Comparison of ENCODE assay signal across 8 cellular contexts in genomic region chr9:35882265-35882848, GRCh38. TPM values are rescaled to one million over a fixed set of nuclear protein-coding genes. Genes with fewer than 3 reads are reported as not detected.
DNase-seq lines count a peak whose midpoint lies in the region; ATAC-seq and TF ChIP-seq lines count a peak whose summit lies in the region.

No MANE protein-coding gene starts in this region.

- POLR2A ChIA-PET in HEK293 (lab: Yijun Ruan, JAX) = interaction anchor here (0.5 to 1.7 kb wide), 3 partner anchors 68 to 316 kb away, joined by 3 to 5 read pairs (median 5); partner anchors contain the start of gene HINT2
- POLR2A ChIA-PET in activated CD8-positive, alpha-beta T cell treated with anti-CD3 and anti-CD28 coated beads for 36 hours (lab: Charles Lee) = interaction anchor here (0.5 kb wide), 1 partner anchor 12 kb away, joined by 3 read pairs; no protein-coding TSS in a partner anchor

- H3K4me3 ChIP-seq in AG10803 (ENCODE audit: low read length) (no peak overlapping the region; the same call in 1 of the 2 replicates), HEK293 (ENCODE audit: low read depth, low read length) (no peak overlapping the region)

- peak; percentile 74 for DNase-seq in AG10803 (ENCODE audit: low read depth)
- peak; percentile 36 for DNase-seq in NCI-H774 (lab: John Stamatoyannopoulos, UW)
- DNase-seq in activated CD8-positive, alpha-beta T cell treated with anti-CD3 and anti-CD28 coated beads for 36 hours = peak; percentile 89
- DNase-seq in effector CD8-positive, alpha-beta T cell (lab: John Stamatoyannopoulos, UW) = peak; percentile 76
- DNase-seq in memory B cell (ENCODE audit: low spot score in 2 of 2) = peak; percentile 76 to 79
- peak; percentile 56 for DNase-seq in stimulated activated CD8-positive, alpha-beta memory T cell treated with anti-CD3 and anti-CD28 coated beads, Interleukin-15, amount 100 ng/mL, for 24 hours (ENCODE audit: low read depth)
- no peak for DNase-seq in GOT3 (lab: John Stamatoyannopoulos, UW)

- no peak overlapping the region for H3K27ac Mint-ChIP-seq in activated CD8-positive, alpha-beta T cell treated with anti-CD3 and anti-CD28 coated beads for 36 hours
- no peak overlapping the region for H3K27ac Mint-ChIP-seq in memory B cell

- intact Hi-C loops in activated CD8-positive, alpha-beta T cell treated with anti-CD3 and anti-CD28 coated beads for 36 hours (cut with micrococcal nuclease) = loop anchor here (2.0 kb wide), 2 partner anchors 56 to 92 kb away; partner anchors contain the start of gene NPR2

- H3K27ac ChIP-seq in HEK293 (ENCODE audit: extremely low read depth, low read depth, low read length) = no peak overlapping the region

- no peaks in the 10 kb centered on the region for H3K4me1 ChIP-seq in HEK293 (ENCODE audit: control insufficient read depth, insufficient read depth, low read length)

- ATAC-seq in activated CD8-positive, alpha-beta T cell treated with anti-CD3 and anti-CD28 coated beads for 36 hours = peak; percentile 73
- peak; percentile 80 for ATAC-seq in memory B cell (ENCODE audit: low read depth)

- H3K9me3 Mint-ChIP-seq in activated CD8-positive, alpha-beta T cell treated with anti-CD3 and anti-CD28 coated beads for 36 hours = peaks cover 8% of the 10 kb centered on the region
- H3K9me3 Mint-ChIP-seq in memory B cell = peaks cover 8% of the 10 kb centered on the region

- H3K4me3 Mint-ChIP-seq in activated CD8-positive, alpha-beta T cell treated with anti-CD3 and anti-CD28 coated beads for 36 hours = no peak overlapping the region
- H3K4me3 Mint-ChIP-seq in memory B cell = no peak overlapping the region

- no peaks in the 10 kb centered on the region for H3K4me1 Mint-ChIP-seq in activated CD8-positive, alpha-beta T cell treated with anti-CD3 and anti-CD28 coated beads for 36 hours (ENCODE audit: low read depth)
- H3K4me1 Mint-ChIP-seq in memory B cell = peaks cover 3% of the 10 kb centered on the region

- CTCF ChIA-PET in HEK293 (lab: Yijun Ruan, JAX) = interaction anchor here (0.5 to 7.9 kb wide), 68 partner anchors 9 to 1429 kb away, joined by 3 to 120 read pairs (median 4); partner anchors contain the start of genes ARHGEF39, CCDC107, FAM221B and GBA2
- CTCF ChIA-PET in activated CD8-positive, alpha-beta T cell treated with anti-CD3 and anti-CD28 coated beads for 36 hours (lab: Charles Lee) = interaction anchor here (0.6 to 3.4 kb wide), 56 partner anchors 10 to 576 kb away, joined by 3 to 66 read pairs (median 5); partner anchors contain the start of genes CCDC107, FAM221B, GBA2 and HINT2

- H3K36me3 ChIP-seq in HEK293 (ENCODE audit: control insufficient read depth in 2 of 2, insufficient read depth in 1 of 2, low read length in 2 of 2) = no peaks in the 10 kb centered on the region

- H3K36me3 Mint-ChIP-seq in activated CD8-positive, alpha-beta T cell treated with anti-CD3 and anti-CD28 coated beads for 36 hours (ENCODE audit: low read depth) = peaks cover 2% of the 10 kb centered on the region
- H3K36me3 Mint-ChIP-seq in memory B cell = peaks cover 5% of the 10 kb centered on the region

- H3K27me3 Mint-ChIP-seq in activated CD8-positive, alpha-beta T cell treated with anti-CD3 and anti-CD28 coated beads for 36 hours = peaks cover 10% of the 10 kb centered on the region
- H3K27me3 Mint-ChIP-seq in memory B cell = peaks cover 4% of the 10 kb centered on the region

- TF ChIP-seq CTCF in AG10803 (conservative IDR thresholded peaks at IDR 0.05; ENCODE audit: low read length) = peak; percentile 100
- peak; percentile 41; the same call in 1 of the 2 replicates for TF ChIP-seq CTCF in HEK293 (tag by site-specific recombination; IDR thresholded peaks at IDR 0.05)
- peak; percentile 98 for TF ChIP-seq CTCF in activated CD8-positive, alpha-beta T cell treated with anti-CD3 and anti-CD28 coated beads for 36 hours (IDR thresholded peaks at IDR 0.05)

- no peaks in the 10 kb centered on the region for H3K9me3 ChIP-seq in HEK293 (ENCODE audit: control insufficient read depth, insufficient read depth, low read depth, low read length)

TF ChIP-seq in HEK293, 187 proteins besides CTCF, POLR2A, EP300 and RAD21:
- TF ChIP-seq ZIC2 (tag by site-specific recombination; IDR thresholded peaks at IDR 0.05) (no peak), OSR2 (tag by site-specific recombination; IDR thresholded peaks at IDR 0.05) (no peak), IKZF3 (tag by site-specific recombination; IDR thresholded peaks at IDR 0.05) (peak; percentile 54; the same call in 1 of the 2 replicates), RBAK (tag by site-specific recombination; IDR thresholded peaks at IDR 0.05) (no peak), ZBTB1 (tag by site-specific recombination; IDR thresholded peaks at IDR 0.05) (no peak), PRDM1 (tag by site-specific recombination; IDR thresholded peaks at IDR 0.05) (0 out of 2 replicates have a peak, but pooled peaks have one; percentile 30), ZNF48 (tag by site-specific recombination; IDR thresholded peaks at IDR 0.05) (no peak), ZNF138 (tag by site-specific recombination; IDR thresholded peaks at IDR 0.05; ENCODE audit: borderline replicate concordance) (no peak), WT1 (tag by site-specific recombination; IDR thresholded peaks at IDR 0.05) (no peak), REPIN1 (tag by site-specific recombination; IDR thresholded peaks at IDR 0.05; ENCODE audit: low read depth) (no peak), SCRT1 (tag by site-specific recombination; IDR thresholded peaks at IDR 0.05; ENCODE audit: borderline replicate concordance) (no peak), KLF16 (tag by site-specific recombination; IDR thresholded peaks at IDR 0.05) (no peak), ZNF629 (tag by site-specific recombination; IDR thresholded peaks at IDR 0.05) (no peak), ZNF654 (tag by site-specific recombination; IDR thresholded peaks at IDR 0.05; ENCODE audit: low read depth) (peak; percentile 52), ZNF394 (tag by site-specific recombination; IDR thresholded peaks at IDR 0.05; ENCODE audit: borderline replicate concordance) (no peak), ZNF324 (tag by site-specific recombination; IDR thresholded peaks at IDR 0.05) (no peak), TSHZ1 (tag by site-specific recombination; IDR thresholded peaks at IDR 0.05; ENCODE audit: borderline replicate concordance) (no peak), ZNF174 (tag by site-specific recombination; IDR thresholded peaks at IDR 0.05) (no peak), SP7 (tag by site-specific recombination; IDR thresholded peaks at IDR 0.05) (no peak), ZBTB17 (tag by site-specific recombination; IDR thresholded peaks at IDR 0.05) (peak; percentile 98)
- TF ChIP-seq, protein P1, sequence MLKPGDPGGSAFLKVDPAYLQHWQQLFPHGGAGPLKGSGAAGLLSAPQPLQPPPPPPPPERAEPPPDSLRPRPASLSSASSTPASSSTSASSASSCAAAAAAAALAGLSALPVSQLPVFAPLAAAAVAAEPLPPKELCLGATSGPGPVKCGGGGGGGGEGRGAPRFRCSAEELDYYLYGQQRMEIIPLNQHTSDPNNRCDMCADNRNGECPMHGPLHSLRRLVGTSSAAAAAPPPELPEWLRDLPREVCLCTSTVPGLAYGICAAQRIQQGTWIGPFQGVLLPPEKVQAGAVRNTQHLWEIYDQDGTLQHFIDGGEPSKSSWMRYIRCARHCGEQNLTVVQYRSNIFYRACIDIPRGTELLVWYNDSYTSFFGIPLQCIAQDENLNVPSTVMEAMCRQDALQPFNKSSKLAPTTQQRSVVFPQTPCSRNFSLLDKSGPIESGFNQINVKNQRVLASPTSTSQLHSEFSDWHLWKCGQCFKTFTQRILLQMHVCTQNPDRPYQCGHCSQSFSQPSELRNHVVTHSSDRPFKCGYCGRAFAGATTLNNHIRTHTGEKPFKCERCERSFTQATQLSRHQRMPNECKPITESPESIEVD (tag by site-specific recombination; IDR thresholded peaks at IDR 0.05) = no peak
TF ChIP-seq in HEK293: peak in this region for 4.

RNA-seq across cellular contexts. Expression of gene OR13J1, which starts 12.2 kb away (rescaled TPM):
- total RNA-seq in activated CD8-positive, alpha-beta T cell treated with anti-CD3 and anti-CD28 coated beads for 36 hours = not detected

RNA-seq across cellular contexts. Expression of gene HRCT1, which starts 23.6 kb away (rescaled TPM):
- total RNA-seq in activated CD8-positive, alpha-beta T cell treated with anti-CD3 and anti-CD28 coated beads for 36 hours = not detected

RNA-seq across cellular contexts. Expression of gene SPAAR, which starts 26.9 kb away (rescaled TPM):
- not detected for total RNA-seq in activated CD8-positive, alpha-beta T cell treated with anti-CD3 and anti-CD28 coated beads for 36 hours

RNA-seq across cellular contexts. Expression of gene TMEM8B, which starts 53.3 kb away (rescaled TPM):
- 1 to 10 TPM; 3.4 to 4.3 TPM for total RNA-seq in activated CD8-positive, alpha-beta T cell treated with anti-CD3 and anti-CD28 coated beads for 36 hours

RNA-seq across cellular contexts. Expression of gene FAM221B, which starts 53.8 kb away (rescaled TPM):
- total RNA-seq in activated CD8-positive, alpha-beta T cell treated with anti-CD3 and anti-CD28 coated beads for 36 hours = not detected

Comparison
In these comparisons a context has a peak if more than half of its experiments do, and no peak if none do; other contexts are left out.
1. CTCF ChIP-seq: peak in every context shown above with its lines; median percentile 100 in AG10803; 98 in activated CD8-positive, alpha-beta T cell treated with anti-CD3 and anti-CD28 coated beads for 36 hours; 41 in HEK293.